Comparison of ENCODE assay signal across 19 cellular contexts in genomic region chr2:191174539-191174938, GRCh38. TPM values are rescaled to one million over a fixed set of nuclear protein-coding genes. Genes with fewer than 3 reads are reported as not detected.
DNase-seq lines count a peak whose midpoint lies in the region; ATAC-seq, FAIRE-seq and TF ChIP-seq lines count a peak whose summit lies in the region.
"Had no signal": no experiment of that assay in that cellular context is flagged by ENCODE, and none has a peak within 500 bp of the region (broad histone marks: within the 10 kb centered on the region; RNA-seq: fewer than 3 reads in every experiment).

No MANE protein-coding gene starts in this region.

- H3K4me1 ChIP-seq in HepG2 (ENCODE audit: insufficient read depth, low read length) (no peaks in the 10 kb centered on the region), right lobe of liver (peaks cover 0 to 75% (median 27%) of the 10 kb centered on the region in 4 donors), mammary epithelial cell (ENCODE audit: insufficient read depth, low read length) (peaks cover 57% of the 10 kb centered on the region), mesendoderm (ENCODE audit: control insufficient read depth, low read depth, low read length) (peaks cover 2% of the 10 kb centered on the region)

- no peak overlapping the region for H4K8ac ChIP-seq in mesendoderm (ENCODE audit: low read depth, low read length)

- FAIRE-seq in HepG2 (lab: Jason Lieb, UNC), result no peak
- FAIRE-seq: A204.1, GM19239 had no signal

- CTCF ChIA-PET in HepG2 (lab: Yijun Ruan, JAX; ENCODE audit: low intra/inter-chr PET ratio, low total read pairs), result no interaction called here
- CTCF ChIA-PET in mammary epithelial cell (lab: Charles Lee; ENCODE audit: low non-redundant PET), result no interaction called here

- H4K5ac ChIP-seq in mesendoderm (ENCODE audit: low read length), result no peak overlapping the region

- no peaks in the 10 kb centered on the region for H4K20me1 ChIP-seq in HepG2 (ENCODE audit: insufficient read depth, low read length)
- no peaks in the 10 kb centered on the region for H4K20me1 ChIP-seq in mammary epithelial cell (ENCODE audit: insufficient read depth, low read length)

- no peaks in the 10 kb centered on the region for H3K79me1 ChIP-seq in mesendoderm (ENCODE audit: low read length)

- intact Hi-C loops in HepG2 (cut with micrococcal nuclease; ENCODE audit: unreplicated experiment) (no loop called here), right lobe of liver (cut with DNase I) (loop anchor here in 1 of 2 donors (10.0 kb wide), 1 partner anchor 70 kb away; the partner anchor contains the start of gene MYO1B), mammary epithelial cell (cut with micrococcal nuclease) (no loop called here)

- H3K4me3 ChIP-seq in HepG2 (replicated peaks in 1 of 3; ENCODE audit: insufficient read depth in 1 of 3, low read depth in 2 of 3, low read length in 3 of 3) (no peak overlapping the region), right lobe of liver (no peak overlapping the region), mammary epithelial cell (replicated peaks in 1 of 3; ENCODE audit: insufficient read depth in 1 of 3, low read depth in 2 of 3, low read length in 3 of 3) (no peak overlapping the region), mesendoderm (ENCODE audit: low read length) (no peak overlapping the region)
- H3K4me3 ChIP-seq: SJCRH30 had no signal

- H3K9ac ChIP-seq in HepG2 (ENCODE audit: insufficient read depth, low read depth, low read length) (no peak overlapping the region), mammary epithelial cell (ENCODE audit: insufficient read depth, low read length) (no peak overlapping the region), mesendoderm (ENCODE audit: low read length) (no peak overlapping the region)

- POLR2A ChIA-PET in HepG2 (lab: Yijun Ruan, JAX), result no interaction called here

- H3K9me3 ChIP-seq in HepG2 (ENCODE audit: low read length), result no peaks in the 10 kb centered on the region
- no peaks in the 10 kb centered on the region for H3K9me3 ChIP-seq in right lobe of liver
- no peaks in the 10 kb centered on the region for H3K9me3 ChIP-seq in mammary epithelial cell (replicated peaks; ENCODE audit: insufficient read depth, low read length)
- H3K9me3 ChIP-seq: SJCRH30 had no signal

- H2BK5ac ChIP-seq in mesendoderm (ENCODE audit: low read length), result no peak overlapping the region

- no peaks in the 10 kb centered on the region for H3K27me3 ChIP-seq in HepG2 (ENCODE audit: control insufficient read depth in 1 of 2, insufficient read depth in 2 of 2, low read length in 2 of 2)
- no peaks in the 10 kb centered on the region for H3K27me3 ChIP-seq in right lobe of liver
- no peaks in the 10 kb centered on the region for H3K27me3 ChIP-seq in mammary epithelial cell (ENCODE audit: insufficient read depth, low read length)
- H3K27me3 ChIP-seq in mesendoderm (ENCODE audit: insufficient read depth, low read length, poor library complexity), result no peaks in the 10 kb centered on the region
- H3K27me3 ChIP-seq: SJCRH30 had no signal

- TF ChIP-seq EP300 in HepG2 (IDR thresholded peaks at IDR 0.05; ENCODE audit: low read depth in 2 of 2, low read length in 2 of 2), result no peak
- TF ChIP-seq EP300 in HepG2 (CRISPR knock-in tag; IDR thresholded peaks at IDR 0.05; ENCODE audit: borderline replicate concordance), result no peak

- TF ChIP-seq CTCF in HepG2 (CRISPR knock-in tag; IDR thresholded peaks at IDR 0.05) (no peak), right lobe of liver (IDR thresholded peaks at IDR 0.05) (no peak), mammary epithelial cell (conservative IDR thresholded peaks at IDR 0.05 in 1 of 2, IDR thresholded peaks at IDR 0.05 in 1 of 2; ENCODE audit: extremely low read depth in 1 of 2, insufficient read depth in 1 of 2, low read depth in 1 of 2, low read length in 2 of 2) (no peak)

- no peaks in the 10 kb centered on the region for H3K79me2 ChIP-seq in HepG2 (ENCODE audit: insufficient read depth, low read length)
- no peaks in the 10 kb centered on the region for H3K79me2 ChIP-seq in mammary epithelial cell (ENCODE audit: insufficient read depth, low read length)
- no peaks in the 10 kb centered on the region for H3K79me2 ChIP-seq in mesendoderm (ENCODE audit: control insufficient read depth, insufficient read depth, low read length)

- DNase-seq in HepG2 (ENCODE audit: low spot score) (no peak), right lobe of liver (no peak), mammary epithelial cell (no peak), mesendoderm (no peak), NCI-H187 treated with DMSO at 0.1 percent for 48 hours (lab: John Stamatoyannopoulos, UW) (no peak), DMS 273 (lab: John Stamatoyannopoulos, UW; ENCODE audit: unreplicated experiment) (no peak)
- no peak for DNase-seq in activated naive CD4-positive, alpha-beta T cell (lab: John Stamatoyannopoulos, UW)
- DNase-seq: DMS79, KBM-7, NCI-H1092 treated with DMSO at 0.1 percent for 48 hours, NCI-H2081, NCI-H2171, NCI-H345, NCI-H524, NCI-H774, SJCRH30 had no signal

- H3K23ac ChIP-seq in mesendoderm (ENCODE audit: low read length), result no peak overlapping the region

- no peak for ATAC-seq in HepG2
- no peak for ATAC-seq in right lobe of liver
- ATAC-seq: Panc1 had no signal

- no peak overlapping the region for H2BK15ac ChIP-seq in mesendoderm (replicated peaks; ENCODE audit: low read depth)

- H3K36me3 ChIP-seq in HepG2 (replicated peaks in 1 of 2; ENCODE audit: control insufficient read depth in 1 of 2, insufficient read depth in 2 of 2, low read length in 2 of 2) (no peaks in the 10 kb centered on the region), right lobe of liver (no peaks in the 10 kb centered on the region), mammary epithelial cell (ENCODE audit: insufficient read depth, low read length) (no peaks in the 10 kb centered on the region), mesendoderm (ENCODE audit: control insufficient read depth, insufficient read depth, low read length) (no peaks in the 10 kb centered on the region)
- H3K36me3 ChIP-seq: SJCRH30 had no signal

- in situ Hi-C loops in HepG2 (cut with HindIII; ENCODE audit: extremely low pct_ligation_motif_present, low pct_unique_long_range_greater_than_20kb) (no loop called here), mammary epithelial cell (cut with MboI; ENCODE audit: low sequenced_read_pairs in 2 of 2) (loop anchor here (5.0 to 25.0 kb wide), 3 partner anchors 70 to 338 kb away; partner anchors contain the start of gene MYO1B (in 2 of the 2))

- TF ChIP-seq POLR2A in HepG2 (IDR thresholded peaks at IDR 0.05; ENCODE audit: insufficient read depth in 1 of 2, low read depth in 2 of 2, low read length in 2 of 2) (no peak), right lobe of liver (IDR thresholded peaks at IDR 0.05) (no peak)

- H3K4me2 ChIP-seq in HepG2 (ENCODE audit: low read depth, low read length) (no peak overlapping the region), mammary epithelial cell (ENCODE audit: insufficient read depth, low read depth, low read length) (no peak overlapping the region), mesendoderm (ENCODE audit: low read length) (no peak overlapping the region)

- H3K56ac ChIP-seq in mesendoderm (ENCODE audit: low read length), result no peak overlapping the region

- dilution Hi-C loops in mammary epithelial cell (cut with HindIII; ENCODE audit: low sequenced_read_pairs), result no loop called here

- H2AFZ ChIP-seq in HepG2 (ENCODE audit: low read length) (no peak overlapping the region), mammary epithelial cell (ENCODE audit: low read depth, low read length) (peak overlapping the region; percentile 22)

- H3K4ac ChIP-seq in mesendoderm (ENCODE audit: low read depth, low read length), result peak overlapping the region; percentile 24

- no peak overlapping the region for H2BK120ac ChIP-seq in mesendoderm (ENCODE audit: low read depth, low read length)

- H2AK5ac ChIP-seq in mesendoderm (ENCODE audit: low read length), result no peak overlapping the region

- BruUV-seq in HepG2 (replicated peaks; lab: Mats Ljungman, UMichigan) (no TSS peak), mammary epithelial cell (replicated peaks; lab: Mats Ljungman, UMichigan) (no TSS peak)

- WGBS in HepG2 (ENCODE audit: low lambda C conversion rate), result 30% methylated on average over 4 of the region's 4 CpGs
- 84% methylated on average over 4 of the region's 4 CpGs for WGBS in right lobe of liver (ENCODE audit: insufficient coverage, low coverage, low lambda C conversion rate, missing lambda C conversion rate)
- WGBS in mammary epithelial cell (ENCODE audit: low coverage, missing lambda C conversion rate), result 81% methylated on average over 4 of the region's 4 CpGs
- WGBS in mesendoderm (ENCODE audit: extremely low coverage, insufficient coverage, low lambda C conversion rate), result no CpG with 5 or more reads among the region's 4 CpGs

- H3K18ac ChIP-seq in mesendoderm (ENCODE audit: low read length), result no peak overlapping the region

- TF ChIP-seq RAD21 in HepG2 (CRISPR knock-in tag; IDR thresholded peaks at IDR 0.05), result no peak

- H3K27ac ChIP-seq in HepG2 (ENCODE audit: extremely low read length, insufficient read depth, low read length) (no peak overlapping the region), right lobe of liver (no peak overlapping the region), mammary epithelial cell (ENCODE audit: insufficient read depth, low read depth, low read length) (no peak overlapping the region), mesendoderm (ENCODE audit: low read depth, low read length) (no peak overlapping the region)
- H3K27ac ChIP-seq: SJCRH30 had no signal

RNA-seq across cellular contexts. Expression of gene STAT4, which starts 23.7 kb away (rescaled TPM):
- total RNA-seq in HepG2 (2016; rRNA removed; fragmentation: Illumina TruSeq; extraction: Trizol) (not detected in 2 replicates), right lobe of liver (1 to 10 TPM in 5 of 6 experiments, under 1 TPM in 1; 0.90 to 6.1 (median 3.2) TPM), mammary epithelial cell (1 to 10 TPM; 2.5 to 4.5 TPM)
- not detected in 2 replicates for total RNA-seq in HepG2 (2016; cell fraction: cytosol; rRNA removed; fragmentation: Illumina TruSeq; extraction: Trizol; ENCODE audit: low read depth)
- 0.09 TPM in 1 of 2 replicates, not detected in the other for total RNA-seq in HepG2 (2016; cell fraction: insoluble cytoplasmic fraction; rRNA removed; fragmentation: Illumina TruSeq; extraction: Trizol)
- total RNA-seq in HepG2 (2016; cell fraction: membrane; rRNA removed; fragmentation: Illumina TruSeq; extraction: Trizol), result 0.09 TPM in 1 of 2 replicates, not detected in the other
- total RNA-seq in HepG2 (2016; cell fraction: nucleus; rRNA removed; fragmentation: Illumina TruSeq; extraction: Trizol), result 0.43 TPM in 1 of 2 replicates, not detected in the other
- polyA plus RNA-seq in HepG2 (2011; rRNA removed) (0.37 and 0.40 TPM in 2 replicates), mammary epithelial cell (1.6 TPM)
- polyA plus RNA-seq in HepG2 (2011; cell fraction: cytosol; rRNA removed), result 0.14 and 0.19 TPM in 2 replicates
- 1.0 and 1.4 TPM in 2 replicates for polyA plus RNA-seq in HepG2 (2011; cell fraction: nucleus; rRNA removed)
- polyA plus RNA-seq in HepG2 (2012), result 0.20 and 0.23 TPM in 2 replicates
- not detected in 2 replicates for polyA plus RNA-seq in HepG2 (2016; cell fraction: cytosol; fragmentation: Illumina TruSeq; extraction: Trizol; ENCODE audit: low read depth)
- polyA plus RNA-seq in HepG2 (2016; cell fraction: insoluble cytoplasmic fraction; fragmentation: Illumina TruSeq; extraction: Trizol; ENCODE audit: low read depth), result not detected in 2 replicates
- not detected in 2 replicates for polyA plus RNA-seq in HepG2 (2016; cell fraction: membrane; fragmentation: Illumina TruSeq; extraction: Trizol; ENCODE audit: low read depth)
- polyA plus RNA-seq in HepG2 (2016; cell fraction: nucleus; fragmentation: Illumina TruSeq; extraction: Trizol; ENCODE audit: insufficient read depth, low read depth), result 0.16 and 0.21 TPM in 2 replicates
- polyA minus RNA-seq in HepG2 (2011; rRNA and poly(A)+ RNA removed; ENCODE audit: low replicate concordance), result 0.50 and 0.63 TPM in 2 replicates
- polyA minus RNA-seq in HepG2 (2011; cell fraction: cytosol; rRNA and poly(A)+ RNA removed), result 0.30 TPM in 1 of 2 replicates, not detected in the other
- polyA minus RNA-seq in HepG2 (2011; cell fraction: nucleus; rRNA and poly(A)+ RNA removed), result 3.6 and 4.0 TPM in 2 replicates
- polyA minus RNA-seq in mammary epithelial cell, result 38.2 TPM
- 0.14 TPM for polyA plus RNA-seq in mesendoderm (2013, experiment 1 of 2)
- polyA plus RNA-seq in mesendoderm (2013, experiment 2 of 2), result 0.32 TPM
